15 cellular contexts compared by ENCODE assay signal in genomic region chr7:137354361-137354760, GRCh38. TPM values are rescaled to one million over a fixed set of nuclear protein-coding genes. Genes with fewer than 3 reads are reported as not detected.
A peak's percentile ranks its signal among the peaks of the same experiment; 100 is the strongest.
DNase-seq lines count a peak whose midpoint lies in the region; ATAC-seq and TF ChIP-seq lines count a peak whose summit lies in the region.
"Had no signal": no experiment of that assay in that cellular context is flagged by ENCODE, and none has a peak within 500 bp of the region (broad histone marks: within the 10 kb centered on the region; RNA-seq: fewer than 3 reads in every experiment).

No MANE protein-coding gene starts in this region.

- no peaks in the 10 kb centered on the region for H3K4me1 Mint-ChIP-seq in naive thymus-derived CD8-positive, alpha-beta T cell
- H3K4me1 Mint-ChIP-seq: activated naive CD8-positive, alpha-beta T cell treated with anti-CD3 and anti-CD28 coated beads, Interleukin-2, amount 50 U/mL, for 24 hours had no signal

- DNase-seq in left ventricle myocardium superior (peak; percentile 52), right atrium auricular region (ENCODE audit: low spot score) (no peak), NCI-H446 (lab: John Stamatoyannopoulos, UW) (peak; percentile 89 to 92), fibroblast of peridontal ligament (ENCODE audit: extremely low read depth) (peak; percentile 37), mesenchymal stem cell (no peak), SKM-1 (lab: John Stamatoyannopoulos, UW; ENCODE audit: unreplicated experiment) (no peak)
- no peak for DNase-seq in naive thymus-derived CD8-positive, alpha-beta T cell
- DNase-seq: activated CD4-positive, alpha-beta T cell treated with anti-CD3 and anti-CD28 coated beads for 1 hour; activated naive CD8-positive, alpha-beta T cell treated with anti-CD3 and anti-CD28 coated beads, Interleukin-2, amount 50 U/mL, for 24 hours; activated T-cell treated with anti-CD3 and anti-CD28 coated beads for 4 hours; H7; Karpas-422 had no signal

- no peak overlapping the region for H3K18ac ChIP-seq in mesenchymal stem cell (ENCODE audit: low read depth in 1 of 2, low read length in 2 of 2)

- H3K27me3 Mint-ChIP-seq in naive thymus-derived CD8-positive, alpha-beta T cell, result no peaks in the 10 kb centered on the region
- H3K27me3 Mint-ChIP-seq: activated naive CD8-positive, alpha-beta T cell treated with anti-CD3 and anti-CD28 coated beads, Interleukin-2, amount 50 U/mL, for 24 hours had no signal

- no peaks in the 10 kb centered on the region for H3K36me3 Mint-ChIP-seq in naive thymus-derived CD8-positive, alpha-beta T cell

- H4K91ac ChIP-seq in mesenchymal stem cell (ENCODE audit: low read length), result no peak overlapping the region

- H3K4me3 ChIP-seq in right atrium auricular region (no peak overlapping the region), mesenchymal stem cell (ENCODE audit: insufficient read depth in 1 of 2, low read depth in 1 of 2, low read length in 2 of 2) (no peak overlapping the region)

- no peak overlapping the region for H4K8ac ChIP-seq in mesenchymal stem cell (ENCODE audit: low read length)

- H3K27me3 ChIP-seq in right atrium auricular region (no peaks in the 10 kb centered on the region), mesenchymal stem cell (ENCODE audit: control insufficient read depth in 1 of 2, insufficient read depth in 1 of 2, low read length in 2 of 2) (no peaks in the 10 kb centered on the region)

- no peaks in the 10 kb centered on the region for H3K36me3 ChIP-seq in right atrium auricular region
- H3K36me3 ChIP-seq in mesenchymal stem cell (ENCODE audit: control insufficient read depth in 1 of 2, insufficient read depth in 2 of 2, low read depth in 1 of 2, low read length in 2 of 2), result no peaks in the 10 kb centered on the region

- H2BK15ac ChIP-seq in mesenchymal stem cell (ENCODE audit: low read depth, poor library complexity, severe bottlenecking), result no peak overlapping the region

- H3K79me1 ChIP-seq in mesenchymal stem cell (replicated peaks; ENCODE audit: low read length, poor library complexity, severe bottlenecking), result no peaks in the 10 kb centered on the region

- H2BK5ac ChIP-seq in mesenchymal stem cell (ENCODE audit: low read depth, low read length, poor library complexity, severe bottlenecking), result no peak overlapping the region

- no peak overlapping the region for H3K4me3 Mint-ChIP-seq in naive thymus-derived CD8-positive, alpha-beta T cell
- H3K4me3 Mint-ChIP-seq: activated naive CD8-positive, alpha-beta T cell treated with anti-CD3 and anti-CD28 coated beads, Interleukin-2, amount 50 U/mL, for 24 hours; T-helper 1 cell treated with Interleukin-12 subunit alpha and Interleukin-12 subunit beta and Interleukin-4 antibody, amounts not matched to agents 30 μg/mL and 1 μg/mL, for 36 hours had no signal

- H3K27ac ChIP-seq in right atrium auricular region, result no peak overlapping the region
- no peak overlapping the region for H3K27ac ChIP-seq in mesenchymal stem cell (ENCODE audit: low read length, poor library complexity, severe bottlenecking)

- no peak overlapping the region for H2BK12ac ChIP-seq in mesenchymal stem cell (ENCODE audit: low read length in 2 of 2)

- intact Hi-C loops in left ventricle myocardium superior (cut with micrococcal nuclease), result no loop called here

- WGBS in mesenchymal stem cell, result 88% methylated on average over 4 of the region's 5 CpGs

- POLR2A ChIA-PET in naive thymus-derived CD8-positive, alpha-beta T cell (lab: Charles Lee), result no interaction called here

- no peak overlapping the region for H3K14ac ChIP-seq in mesenchymal stem cell (ENCODE audit: low read length in 2 of 2)

- H3K23ac ChIP-seq in mesenchymal stem cell (ENCODE audit: low read length in 2 of 2), result no peak overlapping the region

- no peak overlapping the region for H2AK5ac ChIP-seq in mesenchymal stem cell (ENCODE audit: low read length, severe bottlenecking)

- H3K9me3 ChIP-seq in right atrium auricular region (peaks cover 0 to 1% of the 10 kb centered on the region in 2 donors), mesenchymal stem cell (ENCODE audit: control insufficient read depth, low read length) (peaks cover 15% of the 10 kb centered on the region)

- H2AFZ ChIP-seq in mesenchymal stem cell (ENCODE audit: low read depth, low read length), result no peak overlapping the region

- ATAC-seq in left ventricle myocardium superior (no peak), HG03196 (IDR thresholded peaks at IDR 0.05; ENCODE audit: unreplicated experiment) (no peak)
- no peak for ATAC-seq in naive thymus-derived CD8-positive, alpha-beta T cell
- ATAC-seq: activated naive CD8-positive, alpha-beta T cell treated with anti-CD3 and anti-CD28 coated beads, Interleukin-2, amount 50 U/mL, for 24 hours had no signal

- H3K9me3 Mint-ChIP-seq in naive thymus-derived CD8-positive, alpha-beta T cell, result peaks cover 0 to 13% (median 6%) of the 10 kb centered on the region in 9 donors

- H3K4me2 ChIP-seq in mesenchymal stem cell (ENCODE audit: low read length, poor library complexity, severe bottlenecking), result no peak overlapping the region

- H3K4me1 ChIP-seq in right atrium auricular region (no peaks in the 10 kb centered on the region), mesenchymal stem cell (ENCODE audit: control insufficient read depth, insufficient read depth, low read depth, low read length) (no peaks in the 10 kb centered on the region)

- no peak overlapping the region for H3K27ac Mint-ChIP-seq in naive thymus-derived CD8-positive, alpha-beta T cell
- H3K27ac Mint-ChIP-seq: activated naive CD8-positive, alpha-beta T cell treated with anti-CD3 and anti-CD28 coated beads, Interleukin-2, amount 50 U/mL, for 24 hours; T-helper 1 cell treated with Interleukin-12 subunit alpha and Interleukin-12 subunit beta and Interleukin-4 antibody, amounts not matched to agents 30 μg/mL and 1 μg/mL, for 36 hours had no signal

- TF ChIP-seq CTCF in right atrium auricular region (IDR thresholded peaks at IDR 0.05), result no peak

- H3K4ac ChIP-seq in mesenchymal stem cell (ENCODE audit: low read depth in 1 of 2, low read length in 2 of 2), result no peak overlapping the region

- no peak overlapping the region for H2BK120ac ChIP-seq in mesenchymal stem cell (ENCODE audit: low read depth, low read length)

- no peak overlapping the region for H3K9ac ChIP-seq in mesenchymal stem cell (ENCODE audit: low read length)

RNA-seq across cellular contexts. Expression of gene PTN, which starts 10.8 kb away (rescaled TPM):
- total RNA-seq in left ventricle myocardium superior (14.3 TPM), right atrium auricular region (10 to 100 TPM in 1 of 2 donors, 1 to 10 TPM in 1; 8.6 to 26.2 TPM)
- polyA plus RNA-seq in mesenchymal stem cell (2013, experiment 1 of 2), result 20.7 TPM
- 21.6 TPM for polyA plus RNA-seq in mesenchymal stem cell (2013, experiment 2 of 2)
- total RNA-seq in naive thymus-derived CD8-positive, alpha-beta T cell, result not detected
- not detected for polyA plus RNA-seq in naive thymus-derived CD8-positive, alpha-beta T cell
- total RNA-seq: dermis microvascular lymphatic vessel endothelial cell had no signal

Comparison
In these comparisons a context has a peak if more than half of its experiments do, and no peak if none do; other contexts are left out.
1. DNase-seq: peak in left ventricle myocardium superior (single experiment), NCI-H446 (2 of 2) and fibroblast of peridontal ligament (single experiment); none in right atrium auricular region (single experiment), mesenchymal stem cell (single experiment), SKM-1 (single experiment) and naive thymus-derived CD8-positive, alpha-beta T cell (0 of 10).
2. RNA of gene PTN, which starts 10.8 kb away (total RNA-seq): 8.6 to 26.2 TPM in right atrium auricular region and 14.3 TPM in left ventricle myocardium superior (single experiment); not detected in naive thymus-derived CD8-positive, alpha-beta T cell; every median in the first group is over 4 times any median in the second.